ENCODE assay signal across 8 cellular contexts in the genomic region with DNA sequence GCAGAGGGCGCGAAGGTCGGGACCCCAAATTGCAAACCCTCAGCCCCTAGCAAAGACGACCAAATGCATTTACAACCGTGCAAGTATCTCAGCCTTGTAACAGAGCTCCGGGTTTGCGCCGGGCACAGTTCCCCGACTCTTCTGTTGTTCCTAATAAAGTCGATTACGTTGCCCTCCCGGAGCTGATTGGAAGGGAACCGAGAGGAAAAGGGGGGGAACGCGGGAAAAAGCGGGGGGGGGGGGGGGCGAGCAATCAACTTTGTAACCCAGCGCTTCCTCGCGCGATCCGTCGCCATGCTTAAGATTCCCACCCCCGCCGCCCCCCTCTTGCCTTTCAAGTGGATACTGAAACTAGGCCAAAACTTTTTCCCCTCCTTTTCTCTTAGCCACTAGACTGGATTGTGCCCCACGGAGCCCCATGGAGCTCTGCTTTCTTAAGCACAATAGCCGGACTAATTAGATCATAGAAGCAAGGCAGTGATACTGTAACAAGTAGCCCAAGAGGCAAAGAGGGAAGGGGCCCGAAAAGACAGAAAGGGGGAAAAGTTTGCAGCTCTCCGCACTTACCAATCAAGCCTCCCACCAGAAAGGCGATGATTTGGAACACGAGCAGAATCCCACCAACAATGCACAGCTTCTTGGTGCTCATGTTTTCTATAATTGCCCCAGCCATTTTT. TPM values are rescaled to one million over a fixed set of nuclear protein-coding genes. Genes with fewer than 3 reads are reported as not detected.
A peak's percentile ranks its signal among the peaks of the same experiment; 100 is the strongest.
DNase-seq lines count a peak whose midpoint lies in the region; ATAC-seq, FAIRE-seq and TF ChIP-seq lines count a peak whose summit lies in the region.

No MANE protein-coding gene starts in this region.

- H3K9me3 ChIP-seq in small intestine (ENCODE audit: control insufficient read depth, low read depth), result no peaks in the 10 kb centered on the region

- no peak overlapping the region for H3K4me3 Mint-ChIP-seq in activated naive CD4-positive, alpha-beta T cell treated with anti-CD3 and anti-CD28 coated beads, Interleukin-2, amount 10 ng/mL, durations not matched to agents 7 days and 5 days

- H3K27ac Mint-ChIP-seq in activated naive CD4-positive, alpha-beta T cell treated with anti-CD3 and anti-CD28 coated beads, Interleukin-2, amount 10 ng/mL, durations not matched to agents 7 days and 5 days, result no peak overlapping the region

- TF ChIP-seq CTCF in bronchial epithelial cell (IDR thresholded peaks at IDR 0.05; ENCODE audit: insufficient read depth, low read length, severe bottlenecking), result no peak

- no peaks in the 10 kb centered on the region for H3K36me3 ChIP-seq in bronchial epithelial cell (ENCODE audit: control insufficient read depth, insufficient read depth, low read length)
- H3K36me3 ChIP-seq in small intestine (ENCODE audit: control insufficient read depth in 2 of 2, insufficient read depth in 2 of 2, low read length in 2 of 2), result no peaks in the 10 kb centered on the region

- no peaks in the 10 kb centered on the region for H3K4me1 ChIP-seq in small intestine (ENCODE audit: control insufficient read depth in 2 of 2, insufficient read depth in 1 of 2, low read depth in 1 of 2, low read length in 1 of 2)

- H3K9me3 Mint-ChIP-seq in activated naive CD4-positive, alpha-beta T cell treated with anti-CD3 and anti-CD28 coated beads, Interleukin-2, amount 10 ng/mL, durations not matched to agents 7 days and 5 days, result no peaks in the 10 kb centered on the region

- no peak for ATAC-seq in HG03354 (IDR thresholded peaks at IDR 0.05; ENCODE audit: poor library complexity, severe bottlenecking, unreplicated experiment)

- peak overlapping the region; percentile 58 for H3K4me3 ChIP-seq in bronchial epithelial cell (ENCODE audit: low read depth, low read length)
- H3K4me3 ChIP-seq in small intestine (ENCODE audit: low read depth in 1 of 2, low read length in 2 of 2), result peak overlapping the region; percentile 51 to 87

- peaks cover 17% of the 10 kb centered on the region for H3K4me1 Mint-ChIP-seq in activated naive CD4-positive, alpha-beta T cell treated with anti-CD3 and anti-CD28 coated beads, Interleukin-2, amount 10 ng/mL, durations not matched to agents 7 days and 5 days

- H3K36me3 Mint-ChIP-seq in activated naive CD4-positive, alpha-beta T cell treated with anti-CD3 and anti-CD28 coated beads, Interleukin-2, amount 10 ng/mL, durations not matched to agents 7 days and 5 days, result no peaks in the 10 kb centered on the region

- WGBS in small intestine, 3 donors, result 1 to 2% (median 2%) methylated on average over 27 to 31 of the region's 31 CpGs

- H3K27me3 Mint-ChIP-seq in activated naive CD4-positive, alpha-beta T cell treated with anti-CD3 and anti-CD28 coated beads, Interleukin-2, amount 10 ng/mL, durations not matched to agents 7 days and 5 days, result peaks cover 54% of the 10 kb centered on the region

- FAIRE-seq in bronchial epithelial cell (lab: Jason Lieb, UNC), result no peak
- no peak for FAIRE-seq in small intestine (lab: Jason Lieb, UNC)

- CTCF ChIA-PET in activated naive CD4-positive, alpha-beta T cell treated with anti-CD3 and anti-CD28 coated beads, Interleukin-2, amount 10 ng/mL, durations not matched to agents 7 days and 5 days (lab: Charles Lee), result interaction anchor here (0.9 to 1.3 kb wide), 2 partner anchors 74 to 111 kb away, joined by 3 to 4 read pairs; no protein-coding TSS in a partner anchor

- H3K27me3 ChIP-seq in bronchial epithelial cell (ENCODE audit: control insufficient read depth, insufficient read depth, low read length), result no peaks in the 10 kb centered on the region
- H3K27me3 ChIP-seq in small intestine (ENCODE audit: control insufficient read depth in 2 of 2, insufficient read depth in 2 of 2, low read length in 2 of 2), result no peaks in the 10 kb centered on the region

- H3K27ac ChIP-seq in small intestine (ENCODE audit: low read depth in 1 of 2, low read length in 1 of 2), result peak overlapping the region; percentile 20 to 79

- DNase-seq in DMS 273 (lab: John Stamatoyannopoulos, UW; ENCODE audit: unreplicated experiment) (peak; percentile 85), NCI-H2081 (lab: John Stamatoyannopoulos, UW) (peak; percentile 51 to 60), bronchial epithelial cell (ENCODE audit: low read depth) (no peak), islet precursor cell (peak; percentile 72), small intestine (peak; percentile 50)
- DNase-seq in activated naive CD4-positive, alpha-beta T cell treated with anti-CD3 and anti-CD28 coated beads, Interleukin-2, amount 10 ng/mL, durations not matched to agents 7 days and 5 days, result no peak
- no peak for DNase-seq in activated CD4-positive, CD25-positive, alpha-beta regulatory T cell treated with anti-CD3 and anti-CD28 coated beads, Interleukin-2, amount 50 U/mL, for 72 hours

RNA-seq across cellular contexts. Expression of a gene that starts 0.6 kb away (rescaled TPM):
- 34.1 and 39.8 TPM in 2 replicates for total RNA-seq in bronchial epithelial cell
- 10 to 100 TPM in 1 of 3 donors, 1 to 10 TPM in 2; 2.2 to 39.2 (median 5.7) TPM for polyA plus RNA-seq in small intestine

Comparison
In these comparisons a context has a peak if more than half of its experiments do, and no peak if none do; other contexts are left out.
1. DNase-seq: peak in DMS 273 (single experiment), NCI-H2081 (2 of 2), islet precursor cell (single experiment) and small intestine (single experiment); none in bronchial epithelial cell (single experiment), activated naive CD4-positive, alpha-beta T cell treated with anti-CD3 and anti-CD28 coated beads, Interleukin-2, amount 10 ng/mL, durations not matched to agents 7 days and 5 days (single experiment) and activated CD4-positive, CD25-positive, alpha-beta regulatory T cell treated with anti-CD3 and anti-CD28 coated beads, Interleukin-2, amount 50 U/mL, for 72 hours (single experiment).